Comparison of ENCODE assay signal across 1 cellular context in genomic region chr3:78899846-78900245, GRCh38.
TF ChIP-seq lines count a peak whose summit lies in the region.

No MANE protein-coding gene starts in this region.

TF ChIP-seq in GM23338, 12 proteins besides CTCF, POLR2A, EP300 and RAD21 (continued from another document):
- TF ChIP-seq REST (IDR thresholded peaks at IDR 0.05; ENCODE audit: unreplicated experiment): no peak
- TF ChIP-seq NANOG (IDR thresholded peaks at IDR 0.05; ENCODE audit: borderline replicate concordance): no peak
- TF ChIP-seq POLR2AphosphoS5 (IDR thresholded peaks at IDR 0.05; ENCODE audit: low read depth): no peak
- TF ChIP-seq EZH2phosphoT487 (IDR thresholded peaks at IDR 0.05; ENCODE audit: unreplicated experiment): no peak
